ENCODE assay signal across 18 cellular contexts in the genomic region with DNA sequence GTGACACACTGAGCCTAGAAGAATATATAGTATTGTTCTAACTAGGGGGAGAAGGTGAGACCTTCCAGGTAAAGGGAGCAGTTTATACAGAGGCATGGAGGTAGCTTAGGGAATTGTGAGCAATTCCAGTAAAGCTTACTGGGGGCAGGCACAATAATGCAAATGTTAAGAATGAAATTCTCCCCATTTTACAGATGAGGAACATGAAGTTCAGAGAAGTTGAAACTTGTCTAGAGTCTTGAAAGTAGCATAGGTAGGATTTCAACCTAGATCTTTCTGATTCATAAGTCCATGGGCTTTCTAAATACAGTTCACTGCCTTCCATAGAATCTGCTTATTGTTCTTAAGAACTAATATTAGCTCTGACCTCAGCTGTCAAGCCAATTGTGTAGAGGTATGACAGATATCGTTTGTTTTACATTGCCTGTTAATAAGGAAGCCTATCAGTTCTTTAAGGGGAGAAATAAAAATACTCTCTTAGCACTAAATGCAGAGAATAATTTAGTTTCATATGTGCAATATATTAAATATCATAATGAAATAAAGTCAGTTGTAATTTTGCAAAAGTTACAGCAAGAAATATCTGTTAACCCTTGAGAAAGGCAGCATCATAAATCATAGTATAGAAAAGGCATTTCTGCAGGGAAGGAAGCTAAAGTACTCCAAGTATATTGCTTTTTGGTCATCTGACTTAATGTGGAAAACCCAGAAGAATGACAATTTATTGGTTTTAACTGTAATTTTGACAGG.
DNase-seq lines count a peak whose midpoint lies in the region; ATAC-seq, FAIRE-seq and TF ChIP-seq lines count a peak whose summit lies in the region.
"Had no signal": no experiment of that assay in that cellular context is flagged by ENCODE, and none has a peak within 500 bp of the region (broad histone marks: within the 10 kb centered on the region; RNA-seq: fewer than 3 reads in every experiment).

No MANE protein-coding gene starts in this region.

- no peak overlapping the region for H3K14ac ChIP-seq in mesenchymal stem cell (ENCODE audit: low read length in 2 of 2)

- no peak overlapping the region for H3K9ac ChIP-seq in mesenchymal stem cell (ENCODE audit: low read length)
- H3K9ac ChIP-seq: BLaER1 treated with 17β-estradiol and CSF1 and Interleukin-3, amounts not matched to agents 10 nM and 100 nM had no signal

- H4K8ac ChIP-seq in mesenchymal stem cell (ENCODE audit: low read length), result no peak overlapping the region

- no peak overlapping the region for H2BK120ac ChIP-seq in mesenchymal stem cell (ENCODE audit: low read depth, low read length)

- H2BK15ac ChIP-seq in mesenchymal stem cell (ENCODE audit: low read depth, poor library complexity, severe bottlenecking), result no peak overlapping the region

- H3K9me3 ChIP-seq in mesenchymal stem cell (ENCODE audit: control insufficient read depth, low read length), result peaks cover 8% of the 10 kb centered on the region
- H3K9me3 ChIP-seq: SJSA1 had no signal

- H3K36me3 ChIP-seq in mesenchymal stem cell (ENCODE audit: control insufficient read depth in 1 of 2, insufficient read depth in 2 of 2, low read depth in 1 of 2, low read length in 2 of 2), result peaks cover 0 to 3% of the 10 kb centered on the region in 2 experiments
- H3K36me3 ChIP-seq: SJSA1 had no signal

- H2AFZ ChIP-seq in mesenchymal stem cell (ENCODE audit: low read depth, low read length), result no peak overlapping the region
- H2AFZ ChIP-seq: PC-9 had no signal

- FAIRE-seq in HTR-8/SVneo (lab: Jason Lieb, UNC) (no peak), GM12891 (lab: Jason Lieb, UNC) (no peak)

- H3K18ac ChIP-seq in mesenchymal stem cell (ENCODE audit: low read depth in 1 of 2, low read length in 2 of 2), result no peak overlapping the region

- no peak overlapping the region for H2AK5ac ChIP-seq in mesenchymal stem cell (ENCODE audit: low read length, severe bottlenecking)

- no peaks in the 10 kb centered on the region for H3K4me1 ChIP-seq in mesenchymal stem cell (ENCODE audit: control insufficient read depth, insufficient read depth, low read depth, low read length)
- H3K4me1 ChIP-seq: BLaER1 treated with 17β-estradiol and CSF1 and Interleukin-3, amounts not matched to agents 10 nM and 100 nM; SJSA1 had no signal

- no peaks in the 10 kb centered on the region for H3K27me3 ChIP-seq in mesenchymal stem cell (ENCODE audit: control insufficient read depth in 1 of 2, insufficient read depth in 1 of 2, low read length in 2 of 2)
- H3K27me3 ChIP-seq: BLaER1 treated with 17β-estradiol and CSF1 and Interleukin-3, amounts not matched to agents 10 nM and 100 nM; SJSA1 had no signal

- H3K79me1 ChIP-seq in mesenchymal stem cell (replicated peaks; ENCODE audit: low read length, poor library complexity, severe bottlenecking), result peaks cover 2% of the 10 kb centered on the region

- no peak for TF ChIP-seq POLR2A in GM12891 (IDR thresholded peaks at IDR 0.05; ENCODE audit: low read depth, low read length)

- TF ChIP-seq CTCF in AG10803 (conservative IDR thresholded peaks at IDR 0.05; ENCODE audit: low read length), result no peak

- WGBS in mesenchymal stem cell, result no CpG with 5 or more reads among the region's 1 CpG

- no peak overlapping the region for H3K4me3 ChIP-seq in AG10803 (ENCODE audit: low read length)
- H3K4me3 ChIP-seq in mesenchymal stem cell (ENCODE audit: insufficient read depth in 1 of 2, low read depth in 1 of 2, low read length in 2 of 2), result no peak overlapping the region
- H3K4me3 ChIP-seq: BLaER1 treated with 17β-estradiol and CSF1 and Interleukin-3, amounts not matched to agents 10 nM and 100 nM; PC-9; SJSA1 had no signal

- H3K27ac ChIP-seq in mesenchymal stem cell (ENCODE audit: low read length, poor library complexity, severe bottlenecking), result no peak overlapping the region
- H3K27ac ChIP-seq: BLaER1 treated with 17β-estradiol and CSF1 and Interleukin-3, amounts not matched to agents 10 nM and 100 nM; HL-60; PC-9; SJSA1 had no signal

- H2BK5ac ChIP-seq in mesenchymal stem cell (ENCODE audit: low read depth, low read length, poor library complexity, severe bottlenecking), result no peak overlapping the region

- no peak for ATAC-seq in HG03135 (IDR thresholded peaks at IDR 0.05; ENCODE audit: unreplicated experiment)

- H4K91ac ChIP-seq in mesenchymal stem cell (ENCODE audit: low read length), result no peak overlapping the region

- H3K4ac ChIP-seq in mesenchymal stem cell (ENCODE audit: low read depth in 1 of 2, low read length in 2 of 2), result no peak overlapping the region

- no peak overlapping the region for H2BK12ac ChIP-seq in mesenchymal stem cell (ENCODE audit: low read length in 2 of 2)

- no peak overlapping the region for H3K4me2 ChIP-seq in mesenchymal stem cell (ENCODE audit: low read length, poor library complexity, severe bottlenecking)
- H3K4me2 ChIP-seq: BLaER1 treated with 17β-estradiol and CSF1 and Interleukin-3, amounts not matched to agents 10 nM and 100 nM; PC-9 had no signal

- DNase-seq in AG10803 (ENCODE audit: low read depth) (peak; percentile 15), HTR-8/SVneo (ENCODE audit: insufficient read length, low spot score) (peak; percentile 14), astrocyte of the hippocampus (ENCODE audit: low read depth, low spot score) (peak; percentile 17), mesenchymal stem cell (peak; percentile 40), GM12891 (ENCODE audit: insufficient read length, low spot score) (no peak), NCI-H1092 (lab: John Stamatoyannopoulos, UW) (no peak)
- no peak for DNase-seq in activated effector memory CD4-positive, alpha-beta T cell treated with anti-CD3 and anti-CD28 coated beads, Interleukin-2, amount 50 U/mL, for 16 hours
- DNase-seq: CD8-positive, alpha-beta memory T cell; H7; MV-4-11; NCI-H1417 treated with DMSO at 0.1 percent for 48 hours; NCI-H1930; NCI-H774; PC-9 had no signal

- H3K23ac ChIP-seq in mesenchymal stem cell (ENCODE audit: low read length in 2 of 2), result no peak overlapping the region

TF ChIP-seq in GM12891, 5 proteins besides CTCF, POLR2A, EP300 and RAD21:
- TF ChIP-seq PAX5 (IDR thresholded peaks at IDR 0.05; ENCODE audit: insufficient read depth, low read length, severe bottlenecking) (no peak), SPI1 (IDR thresholded peaks at IDR 0.05; ENCODE audit: low read depth, low read length) (no peak), POU2F2 (IDR thresholded peaks at IDR 0.05; ENCODE audit: low read depth, low read length) (no peak), POLR2AphosphoS5 (IDR thresholded peaks at IDR 0.05; ENCODE audit: low read depth, low read length) (no peak)

Comparison
In these comparisons a context has a peak if more than half of its experiments do, and no peak if none do; other contexts are left out.
1. DNase-seq: peak in AG10803 (single experiment), HTR-8/SVneo (single experiment), astrocyte of the hippocampus (single experiment) and mesenchymal stem cell (single experiment); none in GM12891 (single experiment), activated effector memory CD4-positive, alpha-beta T cell treated with anti-CD3 and anti-CD28 coated beads, Interleukin-2, amount 50 U/mL, for 16 hours (single experiment) and NCI-H1092 (single experiment).